ENCODE assay signal across 3 cellular contexts in the genomic region with DNA sequence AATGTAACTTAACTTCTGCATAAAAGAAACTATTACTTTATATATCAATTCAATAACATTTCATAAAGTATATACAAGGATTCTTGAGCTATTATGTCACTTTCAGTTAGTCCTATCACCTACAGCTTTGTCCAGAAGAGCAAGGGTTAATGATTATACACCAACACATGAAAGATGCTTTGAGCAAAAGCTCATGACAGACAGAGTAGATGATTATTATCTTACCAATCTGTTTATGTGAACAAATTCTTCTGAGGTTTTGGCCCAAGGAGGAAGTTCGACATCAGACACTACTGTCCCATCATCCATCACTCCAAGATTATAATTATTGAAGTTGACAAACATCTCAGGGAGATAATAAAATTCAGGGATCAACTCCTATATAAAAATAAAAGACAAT.
A peak's percentile ranks its signal among the peaks of the same experiment; 100 is the strongest.
TF ChIP-seq lines count a peak whose summit lies in the region.

No MANE protein-coding gene starts in this region.

TF ChIP-seq in SK-N-SH, 30 proteins besides CTCF, POLR2A, EP300 and RAD21 (continued from another document):
- TF ChIP-seq, protein P1, sequence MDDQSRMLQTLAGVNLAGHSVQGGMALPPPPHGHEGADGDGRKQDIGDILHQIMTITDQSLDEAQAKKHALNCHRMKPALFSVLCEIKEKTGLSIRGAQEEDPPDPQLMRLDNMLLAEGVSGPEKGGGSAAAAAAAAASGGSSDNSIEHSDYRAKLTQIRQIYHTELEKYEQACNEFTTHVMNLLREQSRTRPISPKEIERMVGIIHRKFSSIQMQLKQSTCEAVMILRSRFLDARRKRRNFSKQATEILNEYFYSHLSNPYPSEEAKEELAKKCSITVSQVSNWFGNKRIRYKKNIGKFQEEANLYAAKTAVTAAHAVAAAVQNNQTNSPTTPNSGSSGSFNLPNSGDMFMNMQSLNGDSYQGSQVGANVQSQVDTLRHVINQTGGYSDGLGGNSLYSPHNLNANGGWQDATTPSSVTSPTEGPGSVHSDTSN (IDR thresholded peaks at IDR 0.05), result peak; percentile 63
- TF ChIP-seq TCF12 (IDR thresholded peaks at IDR 0.05) (peak; percentile 37; the same call in 1 of the 2 replicates), SIN3A (IDR thresholded peaks at IDR 0.05; ENCODE audit: borderline replicate concordance, low read depth, low read length) (no peak)

TF ChIP-seq in SK-N-SH treated with all-trans-retinoic acid at 6 μM for 48 hours, 23 proteins besides CTCF, POLR2A, EP300 and RAD21 (continued from another document):
- TF ChIP-seq, protein P2, sequence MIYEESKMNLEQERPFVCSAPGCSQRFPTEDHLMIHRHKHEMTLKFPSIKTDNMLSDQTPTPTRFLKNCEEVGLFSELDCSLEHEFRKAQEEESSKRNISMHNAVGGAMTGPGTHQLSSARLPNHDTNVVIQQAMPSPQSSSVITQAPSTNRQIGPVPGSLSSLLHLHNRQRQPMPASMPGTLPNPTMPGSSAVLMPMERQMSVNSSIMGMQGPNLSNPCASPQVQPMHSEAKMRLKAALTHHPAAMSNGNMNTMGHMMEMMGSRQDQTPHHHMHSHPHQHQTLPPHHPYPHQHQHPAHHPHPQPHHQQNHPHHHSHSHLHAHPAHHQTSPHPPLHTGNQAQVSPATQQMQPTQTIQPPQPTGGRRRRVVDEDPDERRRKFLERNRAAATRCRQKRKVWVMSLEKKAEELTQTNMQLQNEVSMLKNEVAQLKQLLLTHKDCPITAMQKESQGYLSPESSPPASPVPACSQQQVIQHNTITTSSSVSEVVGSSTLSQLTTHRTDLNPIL (CRISPR knock-in tag; IDR thresholded peaks at IDR 0.05; ENCODE audit: low read depth), result no peak
- TF ChIP-seq ZNF70 (CRISPR knock-in tag; IDR thresholded peaks at IDR 0.05) (no peak), ARNTL (CRISPR knock-in tag; IDR thresholded peaks at IDR 0.05; ENCODE audit: borderline replicate concordance, low read depth) (no peak), TCF4 (CRISPR knock-in tag; IDR thresholded peaks at IDR 0.05; ENCODE audit: borderline replicate concordance) (no peak), SNAI2 (CRISPR knock-in tag; IDR thresholded peaks at IDR 0.05) (no peak), GLIS3 (CRISPR knock-in tag; IDR thresholded peaks at IDR 0.05) (no peak), BACH2 (CRISPR knock-in tag; IDR thresholded peaks at IDR 0.05; ENCODE audit: borderline replicate concordance) (no peak)

TF ChIP-seq in WTC11, 78 proteins besides CTCF, POLR2A, EP300 and RAD21 (continued from another document):
- TF ChIP-seq, protein P3, sequence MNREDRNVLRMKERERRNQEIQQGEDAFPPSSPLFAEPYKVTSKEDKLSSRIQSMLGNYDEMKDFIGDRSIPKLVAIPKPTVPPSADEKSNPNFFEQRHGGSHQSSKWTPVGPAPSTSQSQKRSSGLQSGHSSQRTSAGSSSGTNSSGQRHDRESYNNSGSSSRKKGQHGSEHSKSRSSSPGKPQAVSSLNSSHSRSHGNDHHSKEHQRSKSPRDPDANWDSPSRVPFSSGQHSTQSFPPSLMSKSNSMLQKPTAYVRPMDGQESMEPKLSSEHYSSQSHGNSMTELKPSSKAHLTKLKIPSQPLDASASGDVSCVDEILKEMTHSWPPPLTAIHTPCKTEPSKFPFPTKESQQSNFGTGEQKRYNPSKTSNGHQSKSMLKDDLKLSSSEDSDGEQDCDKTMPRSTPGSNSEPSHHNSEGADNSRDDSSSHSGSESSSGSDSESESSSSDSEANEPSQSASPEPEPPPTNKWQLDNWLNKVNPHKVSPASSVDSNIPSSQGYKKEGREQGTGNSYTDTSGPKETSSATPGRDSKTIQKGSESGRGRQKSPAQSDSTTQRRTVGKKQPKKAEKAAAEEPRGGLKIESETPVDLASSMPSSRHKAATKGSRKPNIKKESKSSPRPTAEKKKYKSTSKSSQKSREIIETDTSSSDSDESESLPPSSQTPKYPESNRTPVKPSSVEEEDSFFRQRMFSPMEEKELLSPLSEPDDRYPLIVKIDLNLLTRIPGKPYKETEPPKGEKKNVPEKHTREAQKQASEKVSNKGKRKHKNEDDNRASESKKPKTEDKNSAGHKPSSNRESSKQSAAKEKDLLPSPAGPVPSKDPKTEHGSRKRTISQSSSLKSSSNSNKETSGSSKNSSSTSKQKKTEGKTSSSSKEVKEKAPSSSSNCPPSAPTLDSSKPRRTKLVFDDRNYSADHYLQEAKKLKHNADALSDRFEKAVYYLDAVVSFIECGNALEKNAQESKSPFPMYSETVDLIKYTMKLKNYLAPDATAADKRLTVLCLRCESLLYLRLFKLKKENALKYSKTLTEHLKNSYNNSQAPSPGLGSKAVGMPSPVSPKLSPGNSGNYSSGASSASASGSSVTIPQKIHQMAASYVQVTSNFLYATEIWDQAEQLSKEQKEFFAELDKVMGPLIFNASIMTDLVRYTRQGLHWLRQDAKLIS (CRISPR knock-in tag; IDR thresholded peaks at IDR 0.05; ENCODE audit: borderline replicate concordance), result no peak
- TF ChIP-seq, protein P4, sequence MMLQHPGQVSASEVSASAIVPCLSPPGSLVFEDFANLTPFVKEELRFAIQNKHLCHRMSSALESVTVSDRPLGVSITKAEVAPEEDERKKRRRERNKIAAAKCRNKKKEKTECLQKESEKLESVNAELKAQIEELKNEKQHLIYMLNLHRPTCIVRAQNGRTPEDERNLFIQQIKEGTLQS (CRISPR knock-in tag; conservative IDR thresholded peaks at IDR 0.05), result no peak
- TF ChIP-seq FOXP1 (CRISPR knock-in tag; IDR thresholded peaks at IDR 0.05; ENCODE audit: borderline replicate concordance), result no peak
- TF ChIP-seq, protein P5, sequence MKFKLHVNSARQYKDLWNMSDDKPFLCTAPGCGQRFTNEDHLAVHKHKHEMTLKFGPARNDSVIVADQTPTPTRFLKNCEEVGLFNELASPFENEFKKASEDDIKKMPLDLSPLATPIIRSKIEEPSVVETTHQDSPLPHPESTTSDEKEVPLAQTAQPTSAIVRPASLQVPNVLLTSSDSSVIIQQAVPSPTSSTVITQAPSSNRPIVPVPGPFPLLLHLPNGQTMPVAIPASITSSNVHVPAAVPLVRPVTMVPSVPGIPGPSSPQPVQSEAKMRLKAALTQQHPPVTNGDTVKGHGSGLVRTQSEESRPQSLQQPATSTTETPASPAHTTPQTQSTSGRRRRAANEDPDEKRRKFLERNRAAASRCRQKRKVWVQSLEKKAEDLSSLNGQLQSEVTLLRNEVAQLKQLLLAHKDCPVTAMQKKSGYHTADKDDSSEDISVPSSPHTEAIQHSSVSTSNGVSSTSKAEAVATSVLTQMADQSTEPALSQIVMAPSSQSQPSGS (CRISPR knock-in tag; IDR thresholded peaks at IDR 0.05; ENCODE audit: borderline replicate concordance, low read depth), result no peak
- TF ChIP-seq TCF7 (CRISPR knock-in tag; IDR thresholded peaks at IDR 0.05; ENCODE audit: low read depth), result no peak
- TF ChIP-seq, protein P6, sequence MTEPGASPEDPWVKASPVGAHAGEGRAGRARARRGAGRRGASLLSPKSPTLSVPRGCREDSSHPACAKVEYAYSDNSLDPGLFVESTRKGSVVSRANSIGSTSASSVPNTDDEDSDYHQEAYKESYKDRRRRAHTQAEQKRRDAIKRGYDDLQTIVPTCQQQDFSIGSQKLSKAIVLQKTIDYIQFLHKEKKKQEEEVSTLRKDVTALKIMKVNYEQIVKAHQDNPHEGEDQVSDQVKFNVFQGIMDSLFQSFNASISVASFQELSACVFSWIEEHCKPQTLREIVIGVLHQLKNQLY (CRISPR knock-in tag; IDR thresholded peaks at IDR 0.05), result no peak
- TF ChIP-seq EMX1 (CRISPR knock-in tag; IDR thresholded peaks at IDR 0.05), result no peak
- TF ChIP-seq GABPB1 (CRISPR knock-in tag; IDR thresholded peaks at IDR 0.05), result no peak
- TF ChIP-seq ESRRA (CRISPR knock-in tag; IDR thresholded peaks at IDR 0.05; ENCODE audit: borderline replicate concordance), result no peak
